ENCODE assay signal across 27 cellular contexts in the genomic region with DNA sequence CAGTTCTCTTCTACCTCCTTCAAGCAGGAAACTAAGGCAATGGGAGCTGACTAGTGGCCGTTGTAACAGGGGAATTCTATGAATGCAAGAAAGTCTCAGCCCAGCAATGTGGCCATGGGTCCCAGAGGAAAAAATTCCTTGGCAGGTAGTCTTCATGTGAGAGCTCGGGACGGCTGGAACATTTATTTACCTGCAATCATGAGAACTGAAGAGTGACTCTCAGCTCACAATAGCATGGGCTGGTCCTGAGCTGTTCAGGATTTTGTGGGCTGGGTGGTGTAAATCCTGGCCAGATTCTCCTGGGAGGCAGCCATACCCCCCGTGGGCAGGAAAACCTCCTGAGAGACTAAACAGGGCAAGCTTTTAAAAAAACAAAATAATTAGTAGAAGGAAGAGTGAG.
"Had no signal": no experiment of that assay in that cellular context is flagged by ENCODE, and none has a peak within 500 bp of the region (broad histone marks: within the 10 kb centered on the region; RNA-seq: fewer than 3 reads in every experiment).

No MANE protein-coding gene starts in this region.

- DNase-seq: activated CD4-positive, alpha-beta memory T cell treated with anti-CD3 and anti-CD28 coated beads, Interleukin-2, amount 10 ng/mL, durations not matched to agents 7 days and 5 days; activated CD4-positive, alpha-beta T cell treated with anti-CD3 and anti-CD28 coated beads for 36 hours; activated CD4-positive, alpha-beta T cell treated with anti-CD3 and anti-CD28 coated beads, Interleukin-2, amount 50 U/mL, for 1 hour; activated gamma-delta T cell; activated naive CD4-positive, alpha-beta T cell treated with anti-CD3 and anti-CD28 coated beads for 36 hours; activated T-cell treated with anti-CD3 and anti-CD28 coated beads for 4 hours; activated T-cell treated with anti-CD3 and anti-CD28 coated beads, Interleukin-2, amount 50 U/mL, for 48 hours; amygdala; caudate nucleus; MM.1S; NCI-H1105; NCI-H1436; NCI-H1694 treated with DMSO at 0.1 percent for 48 hours; NCI-H2029 treated with DMSO at 0.1 percent for 48 hours; NCI-H345; NCI-H510A; NCI-H526 treated with DMSO at 0.1 percent for 48 hours; NCI-H82; RPMI8226; SJCRH30; SK-N-SH; T-helper 1 cell; WERI-Rb-1 had no signal

- H3K4me3 Mint-ChIP-seq: activated CD4-positive, alpha-beta memory T cell treated with anti-CD3 and anti-CD28 coated beads, Interleukin-2, amount 10 ng/mL, durations not matched to agents 7 days and 5 days; activated CD4-positive, alpha-beta T cell treated with anti-CD3 and anti-CD28 coated beads for 36 hours; activated naive CD4-positive, alpha-beta T cell treated with anti-CD3 and anti-CD28 coated beads for 36 hours; activated naive CD8-positive, alpha-beta T cell; activated T-helper 17 cell treated with anti-CD3 and anti-CD28 coated beads, Interleukin-2, amount 50 U/mL, for 72 hours had no signal

- H3K9me3 Mint-ChIP-seq: activated CD4-positive, alpha-beta memory T cell treated with anti-CD3 and anti-CD28 coated beads, Interleukin-2, amount 10 ng/mL, durations not matched to agents 7 days and 5 days; activated naive CD4-positive, alpha-beta T cell treated with anti-CD3 and anti-CD28 coated beads for 36 hours; activated T-helper 17 cell treated with anti-CD3 and anti-CD28 coated beads, Interleukin-2, amount 50 U/mL, for 72 hours had no signal

- H3K4me3 ChIP-seq: SJCRH30 had no signal

- ATAC-seq: activated CD4-positive, alpha-beta T cell treated with anti-CD3 and anti-CD28 coated beads for 36 hours; activated T-helper 17 cell treated with anti-CD3 and anti-CD28 coated beads, Interleukin-2, amount 50 U/mL, for 72 hours; Panc1; Right ventricle myocardium inferior had no signal

- H3K36me3 Mint-ChIP-seq: activated naive CD8-positive, alpha-beta T cell had no signal

- H3K4me1 Mint-ChIP-seq: activated CD4-positive, alpha-beta memory T cell treated with anti-CD3 and anti-CD28 coated beads, Interleukin-2, amount 10 ng/mL, durations not matched to agents 7 days and 5 days; activated CD4-positive, alpha-beta T cell treated with anti-CD3 and anti-CD28 coated beads for 36 hours; activated T-helper 17 cell treated with anti-CD3 and anti-CD28 coated beads, Interleukin-2, amount 50 U/mL, for 72 hours had no signal

- H3K27ac Mint-ChIP-seq: activated CD4-positive, alpha-beta memory T cell treated with anti-CD3 and anti-CD28 coated beads, Interleukin-2, amount 10 ng/mL, durations not matched to agents 7 days and 5 days; activated CD4-positive, alpha-beta T cell treated with anti-CD3 and anti-CD28 coated beads for 36 hours; activated naive CD4-positive, alpha-beta T cell treated with anti-CD3 and anti-CD28 coated beads for 36 hours; activated naive CD8-positive, alpha-beta T cell; activated T-helper 17 cell treated with anti-CD3 and anti-CD28 coated beads, Interleukin-2, amount 50 U/mL, for 72 hours had no signal
